8 cellular contexts compared by ENCODE assay signal in genomic region chr22:38467438-38467903, GRCh38. TPM values are rescaled to one million over a fixed set of nuclear protein-coding genes. Genes with fewer than 3 reads are reported as not detected.
A peak's percentile ranks its signal among the peaks of the same experiment; 100 is the strongest.
DNase-seq lines count a peak whose midpoint lies in the region; ATAC-seq and TF ChIP-seq lines count a peak whose summit lies in the region.

No MANE protein-coding gene starts in this region.

- TF ChIP-seq EP300 in tibial nerve (IDR thresholded peaks at IDR 0.05): no peak

- H3K4me1 Mint-ChIP-seq in activated CD4-positive, alpha-beta T cell treated with anti-CD3 and anti-CD28 coated beads, Interleukin-2, amount 10 ng/mL, durations not matched to agents 7 days and 5 days: peaks cover 13% of the 10 kb centered on the region

- POLR2A ChIA-PET in activated CD4-positive, alpha-beta T cell treated with anti-CD3 and anti-CD28 coated beads, Interleukin-2, amount 10 ng/mL, durations not matched to agents 7 days and 5 days (lab: Charles Lee): no interaction called here

- no peaks in the 10 kb centered on the region for H3K9me3 Mint-ChIP-seq in activated CD4-positive, alpha-beta T cell treated with anti-CD3 and anti-CD28 coated beads, Interleukin-2, amount 10 ng/mL, durations not matched to agents 7 days and 5 days

- DNase-seq in activated CD4-positive, alpha-beta T cell treated with anti-CD3 and anti-CD28 coated beads, Interleukin-2, amount 10 ng/mL, durations not matched to agents 7 days and 5 days: no peak
- no peak for DNase-seq in activated CD4-positive, alpha-beta T cell treated with anti-CD3 and anti-CD28 coated beads, Interleukin-2, amount 50 U/mL, for 4 hours
- DNase-seq in cardiac fibroblast (ENCODE audit: low read depth in 2 of 2): no peak
- no peak for DNase-seq in lower lobe of right lung
- no peak for DNase-seq in tibial nerve (ENCODE audit: low spot score in 2 of 2)
- DNase-seq in nucleus accumbens (lab: John Stamatoyannopoulos, UW): no peak

- H3K27me3 ChIP-seq in lower lobe of right lung (ENCODE audit: low read depth): peaks cover 24% of the 10 kb centered on the region
- H3K27me3 ChIP-seq in tibial nerve: peaks cover 0 to 5% of the 10 kb centered on the region in 2 donors

- WGBS in tibial nerve, 2 donors: 15 to 24% methylated on average over 14 to 20 of the region's 20 CpGs

- H3K27ac ChIP-seq in lower lobe of right lung (peak overlapping the region; percentile 69), tibial nerve (peak overlapping the region in 2 of 4 donors; percentile 63 to 84)

- CTCF ChIA-PET in activated CD4-positive, alpha-beta T cell treated with anti-CD3 and anti-CD28 coated beads, Interleukin-2, amount 10 ng/mL, durations not matched to agents 7 days and 5 days (lab: Charles Lee): interaction anchor here (1.4 kb wide), 1 partner anchor 27 kb away, joined by 3 read pairs; no protein-coding TSS in a partner anchor

- TF ChIP-seq POLR2A in tibial nerve (IDR thresholded peaks at IDR 0.05): no peak

- peak overlapping the region; percentile 62 for H3K4me3 Mint-ChIP-seq in activated CD4-positive, alpha-beta T cell treated with anti-CD3 and anti-CD28 coated beads, Interleukin-2, amount 10 ng/mL, durations not matched to agents 7 days and 5 days

- no peaks in the 10 kb centered on the region for H3K36me3 ChIP-seq in lower lobe of right lung
- no peaks in the 10 kb centered on the region for H3K36me3 ChIP-seq in tibial nerve

- intact Hi-C loops in lower lobe of right lung (cut with DNase I): no loop called here

- H3K27ac Mint-ChIP-seq in activated CD4-positive, alpha-beta T cell treated with anti-CD3 and anti-CD28 coated beads, Interleukin-2, amount 10 ng/mL, durations not matched to agents 7 days and 5 days: no peak overlapping the region

- peaks cover 47% of the 10 kb centered on the region for H3K27me3 Mint-ChIP-seq in activated CD4-positive, alpha-beta T cell treated with anti-CD3 and anti-CD28 coated beads, Interleukin-2, amount 10 ng/mL, durations not matched to agents 7 days and 5 days

- H3K36me3 Mint-ChIP-seq in activated CD4-positive, alpha-beta T cell treated with anti-CD3 and anti-CD28 coated beads, Interleukin-2, amount 10 ng/mL, durations not matched to agents 7 days and 5 days (ENCODE audit: low read depth): peaks cover 2% of the 10 kb centered on the region

- H3K9me3 ChIP-seq in lower lobe of right lung (no peaks in the 10 kb centered on the region), tibial nerve (no peaks in the 10 kb centered on the region)

- ATAC-seq in lower lobe of right lung (peak; percentile 25 to 28), GM21423 (IDR thresholded peaks at IDR 0.05; ENCODE audit: unreplicated experiment) (no peak), HG02642 (IDR thresholded peaks at IDR 0.05; ENCODE audit: poor library complexity, unreplicated experiment) (no peak)

- TF ChIP-seq CTCF in cardiac fibroblast (IDR thresholded peaks at IDR 0.05; ENCODE audit: low read depth, low read length) (no peak), lower lobe of right lung (IDR thresholded peaks at IDR 0.05) (no peak), tibial nerve (IDR thresholded peaks at IDR 0.05) (no peak)

- peaks cover 17% of the 10 kb centered on the region for H3K4me1 ChIP-seq in lower lobe of right lung
- peaks cover 0 to 19% (median 9%) of the 10 kb centered on the region in 4 donors for H3K4me1 ChIP-seq in tibial nerve

- H3K4me3 ChIP-seq in cardiac fibroblast (replicated peaks in 1 of 2; ENCODE audit: low read depth in 2 of 2, low read length in 2 of 2) (peak overlapping the region; percentile 53 to 99), lower lobe of right lung (peak overlapping the region; percentile 63), tibial nerve (peak overlapping the region; percentile 35 to 68 (median 60))

RNA-seq across cellular contexts. Expression of gene KDELR3, which starts 0.4 kb away (rescaled TPM):
- under 1 TPM; 0.17 to 0.23 TPM for total RNA-seq in activated CD4-positive, alpha-beta T cell treated with anti-CD3 and anti-CD28 coated beads, Interleukin-2, amount 10 ng/mL, durations not matched to agents 7 days and 5 days
- 8.3 TPM for total RNA-seq in lower lobe of right lung
- 10 to 100 TPM in 3 of 4 donors, 1 to 10 TPM in 1; 6.1 to 18.0 (median 10.6) TPM for total RNA-seq in tibial nerve

RNA-seq across cellular contexts. Expression of gene KCNJ4, which starts 12.5 kb away (rescaled TPM):
- total RNA-seq in activated CD4-positive, alpha-beta T cell treated with anti-CD3 and anti-CD28 coated beads, Interleukin-2, amount 10 ng/mL, durations not matched to agents 7 days and 5 days: not detected
- total RNA-seq in lower lobe of right lung (not detected), tibial nerve (1 to 10 TPM in 3 of 4 donors, under 1 TPM in 1; 0.63 to 1.6 (median 1.1) TPM)

RNA-seq across cellular contexts. Expression of gene DDX17, which starts 38.6 kb away (rescaled TPM):
- total RNA-seq in activated CD4-positive, alpha-beta T cell treated with anti-CD3 and anti-CD28 coated beads, Interleukin-2, amount 10 ng/mL, durations not matched to agents 7 days and 5 days: 100 to 1,000 TPM; 468 to 521 TPM
- 457 TPM for total RNA-seq in lower lobe of right lung
- total RNA-seq in tibial nerve: 100 to 1,000 TPM; 734 to 934 (median 864) TPM

Comparison
In these comparisons a context has a peak if more than half of its experiments do, and no peak if none do; other contexts are left out.
1. ATAC-seq: peak in lower lobe of right lung (2 of 2); none in GM21423 (single experiment) and HG02642 (single experiment).
2. Peak in every context shown above with its lines, with median percentiles within 50 percentile points of each other: H3K4me3 ChIP-seq.